13 cellular contexts compared by ENCODE assay signal in genomic region chr7:31957756-31958155, GRCh38.
"Had no signal": no experiment of that assay in that cellular context is flagged by ENCODE, and none has a peak within 500 bp of the region (broad histone marks: within the 10 kb centered on the region; RNA-seq: fewer than 3 reads in every experiment).

No MANE protein-coding gene starts in this region.

- ATAC-seq: left lung, T-helper 17 cell had no signal

- H3K27ac ChIP-seq: neural progenitor cell, right atrium auricular region, spleen, transverse colon had no signal

- H3K36me3 ChIP-seq: left lung, neural progenitor cell, right atrium auricular region, spleen, transverse colon had no signal

- DNase-seq: activated CD4-positive, alpha-beta T cell treated with anti-CD3 and anti-CD28 coated beads, Interleukin-2, amount 50 U/mL, for 1 hour; activated CD4-positive, CD25-positive, alpha-beta regulatory T cell; activated naive CD4-positive, alpha-beta T cell treated with anti-CD3 and anti-CD28 coated beads, Interleukin-2, amount 50 U/mL, for 16 hours; amniotic stem cell; left lung; posterior cingulate gyrus; spleen; stimulated activated CD4-positive, alpha-beta T cell treated with anti-CD3 and anti-CD28 coated beads, Interleukin-1b, Interleukin-23, amount 100 ng/mL, for 48 hours; stimulated activated naive CD4-positive, alpha-beta T cell; T-helper 17 cell; transverse colon had no signal

- H3K27me3 ChIP-seq: left lung, neural progenitor cell, right atrium auricular region, spleen, transverse colon had no signal

- H3K9me3 ChIP-seq: left lung, right atrium auricular region, spleen, transverse colon had no signal

- H3K4me1 ChIP-seq: neural progenitor cell, spleen, transverse colon had no signal

- H3K4me3 ChIP-seq: left lung, neural progenitor cell, right atrium auricular region, spleen, transverse colon had no signal
